In the genomic region with DNA sequence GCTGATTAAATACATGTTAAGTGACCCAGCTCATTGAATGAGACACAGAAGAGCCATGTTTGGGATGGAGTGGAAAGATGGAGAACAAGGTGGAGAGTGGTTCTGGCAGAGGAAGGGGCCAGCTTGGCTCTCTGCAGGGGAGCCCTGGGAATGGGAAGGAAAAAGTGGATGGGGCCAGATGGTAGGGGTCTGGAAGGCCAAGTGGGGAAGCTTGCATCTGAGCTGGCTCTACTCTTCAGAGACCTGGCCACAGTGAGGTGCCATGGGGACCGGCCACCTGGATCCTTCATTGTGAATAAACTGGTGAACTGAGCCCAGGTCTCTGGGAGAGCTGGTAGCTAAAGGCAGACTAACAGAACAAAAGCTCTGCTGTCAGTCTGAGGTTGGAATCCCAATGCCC, we compare ENCODE assay signal across 22 cellular contexts. TPM values are rescaled to one million over a fixed set of nuclear protein-coding genes. Genes with fewer than 3 reads are reported as not detected.
DNase-seq lines count a peak whose midpoint lies in the region; ATAC-seq and TF ChIP-seq lines count a peak whose summit lies in the region.
"Had no signal": no experiment of that assay in that cellular context is flagged by ENCODE, and none has a peak within 500 bp of the region (broad histone marks: within the 10 kb centered on the region; RNA-seq: fewer than 3 reads in every experiment).

No MANE protein-coding gene starts in this region.

- peaks cover 0 to 5% (median 1%) of the 10 kb centered on the region in 3 donors for H3K27me3 Mint-ChIP-seq in CD14-positive monocyte (ENCODE audit: low read depth in 3 of 3)
- H3K27me3 Mint-ChIP-seq in stimulated activated memory B cell treated with anti-CD40 and anti-IgM and Interleukin-4, amounts not matched to agents 10 μg/mL and 1 μg/mL and 100 μg/mL, for 72 hours, result no peaks in the 10 kb centered on the region
- no peaks in the 10 kb centered on the region for H3K27me3 Mint-ChIP-seq in activated T-cell treated with anti-CD3 and anti-CD28 coated beads, Interleukin-2, amount 50 U/mL, for 72 hours (ENCODE audit: low read depth)

- peaks cover 0 to 9% (median 5%) of the 10 kb centered on the region in 7 donors for H3K9me3 Mint-ChIP-seq in CD14-positive monocyte
- H3K9me3 Mint-ChIP-seq in stimulated activated memory B cell treated with anti-CD40 and anti-IgM and Interleukin-4, amounts not matched to agents 10 μg/mL and 1 μg/mL and 100 μg/mL, for 72 hours, result peaks cover 11% of the 10 kb centered on the region
- peaks cover 9 to 10% of the 10 kb centered on the region in 2 donors for H3K9me3 Mint-ChIP-seq in activated T-cell treated with anti-CD3 and anti-CD28 coated beads, Interleukin-2, amount 50 U/mL, for 72 hours

- intact Hi-C loops in CD14-positive monocyte (cut with micrococcal nuclease), result loop anchor here (5.0 to 10.0 kb wide), 2 partner anchors 44 to 98 kb away; no protein-coding TSS in a partner anchor

- H3K36me3 Mint-ChIP-seq in CD14-positive monocyte, result peaks cover 4 to 9% of the 10 kb centered on the region in 2 donors
- peaks cover 13% of the 10 kb centered on the region for H3K36me3 Mint-ChIP-seq in stimulated activated memory B cell treated with anti-CD40 and anti-IgM and Interleukin-4, amounts not matched to agents 10 μg/mL and 1 μg/mL and 100 μg/mL, for 72 hours
- H3K36me3 Mint-ChIP-seq in activated T-cell treated with anti-CD3 and anti-CD28 coated beads, Interleukin-2, amount 50 U/mL, for 72 hours (ENCODE audit: insufficient read depth in 2 of 2), result peaks cover 5 to 10% of the 10 kb centered on the region in 2 donors
- H3K36me3 Mint-ChIP-seq: CD4-positive, CD25-positive, alpha-beta regulatory T cell had no signal

- in situ Hi-C loops in HAP-1 (cut with MboI; ENCODE audit: low sequenced_read_pairs), result no loop called here

- no peak for ATAC-seq in stimulated activated memory B cell treated with anti-CD40 and anti-IgM and Interleukin-4, amounts not matched to agents 10 μg/mL and 1 μg/mL and 100 μg/mL, for 72 hours
- ATAC-seq in activated T-cell treated with anti-CD3 and anti-CD28 coated beads, Interleukin-2, amount 50 U/mL, for 72 hours (replicated peaks in 1 of 2), result no peak
- ATAC-seq: A549, GM12878, K562 had no signal

- peaks cover 2% of the 10 kb centered on the region; the same call in 1 of the 2 replicates for H3K9me3 ChIP-seq in HAP-1
- H3K9me3 ChIP-seq: A549, BE2C had no signal

- H3K27ac Mint-ChIP-seq in CD14-positive monocyte, result peak overlapping the region in 6 of 7 donors; percentile 42 to 95 (median 90)
- H3K27ac Mint-ChIP-seq in stimulated activated memory B cell treated with anti-CD40 and anti-IgM and Interleukin-4, amounts not matched to agents 10 μg/mL and 1 μg/mL and 100 μg/mL, for 72 hours, result peak overlapping the region; percentile 50
- H3K27ac Mint-ChIP-seq in activated T-cell treated with anti-CD3 and anti-CD28 coated beads, Interleukin-2, amount 50 U/mL, for 72 hours, result no peak overlapping the region
- H3K27ac Mint-ChIP-seq: CD4-positive, CD25-positive, alpha-beta regulatory T cell had no signal

- H3K4me1 ChIP-seq in HAP-1, result no peaks in the 10 kb centered on the region
- H3K4me1 ChIP-seq: BE2C had no signal

- DNase-seq in CD14-positive monocyte (ENCODE audit: low spot score) (no peak), NCI-H446 treated with DMSO at 0.1 percent for 48 hours (lab: John Stamatoyannopoulos, UW) (peak; percentile 53), cerebellum (ENCODE audit: low spot score) (peak; percentile 84), amniotic stem cell (lab: John Stamatoyannopoulos, UW) (no peak), HAP-1 (ENCODE audit: low spot score in 2 of 2) (no peak)
- DNase-seq in activated T-cell treated with anti-CD3 and anti-CD28 coated beads, Interleukin-2, amount 50 U/mL, for 72 hours, result no peak
- DNase-seq: BE2C; CD4-positive, CD25-positive, alpha-beta regulatory T cell; DMS53; Kasumi-1; MV-4-11; NCI-H1105; NCI-H146; NCI-H1930; NCI-H2107; NCI-H526; SHP77 treated with DMSO at 0.1 percent for 48 hours; T-helper 1 cell had no signal

- peaks cover 4% of the 10 kb centered on the region for H3K27me3 ChIP-seq in HAP-1 (ENCODE audit: low read depth)
- H3K27me3 ChIP-seq: BE2C had no signal

- no peaks in the 10 kb centered on the region for H3K36me3 ChIP-seq in HAP-1 (replicated peaks)
- H3K36me3 ChIP-seq: BE2C had no signal

- no peak for TF ChIP-seq CTCF in CD14-positive monocyte (IDR thresholded peaks at IDR 0.05)

- no peak overlapping the region for H3K4me3 Mint-ChIP-seq in CD14-positive monocyte
- H3K4me3 Mint-ChIP-seq in stimulated activated memory B cell treated with anti-CD40 and anti-IgM and Interleukin-4, amounts not matched to agents 10 μg/mL and 1 μg/mL and 100 μg/mL, for 72 hours, result no peak overlapping the region
- no peak overlapping the region for H3K4me3 Mint-ChIP-seq in activated T-cell treated with anti-CD3 and anti-CD28 coated beads, Interleukin-2, amount 50 U/mL, for 72 hours
- H3K4me3 Mint-ChIP-seq: CD4-positive, CD25-positive, alpha-beta regulatory T cell had no signal

- no peak overlapping the region for H3K4me3 ChIP-seq in HAP-1
- H3K4me3 ChIP-seq: A549, GM12878, K562 had no signal

- peaks cover 95% of the 10 kb centered on the region for H3K4me1 Mint-ChIP-seq in CD14-positive monocyte
- peaks cover 86% of the 10 kb centered on the region for H3K4me1 Mint-ChIP-seq in stimulated activated memory B cell treated with anti-CD40 and anti-IgM and Interleukin-4, amounts not matched to agents 10 μg/mL and 1 μg/mL and 100 μg/mL, for 72 hours
- H3K4me1 Mint-ChIP-seq in activated T-cell treated with anti-CD3 and anti-CD28 coated beads, Interleukin-2, amount 50 U/mL, for 72 hours (ENCODE audit: low read depth), result peaks cover 42% of the 10 kb centered on the region

RNA-seq across cellular contexts. Expression of a gene that starts 48.9 kb away (rescaled TPM):
- 10 to 100 TPM; 28.4 to 58.3 TPM for polyA plus RNA-seq in CD14-positive monocyte
- total RNA-seq in cerebellum, result 8.0 TPM
- under 1 TPM; 0.05 to 0.22 TPM for total RNA-seq in activated T-cell treated with anti-CD3 and anti-CD28 coated beads, Interleukin-2, amount 50 U/mL, for 72 hours
- total RNA-seq: CD4-positive, CD25-positive, alpha-beta regulatory T cell had no signal
- polyA plus RNA-seq: CD4-positive, CD25-positive, alpha-beta regulatory T cell had no signal

Comparison
In these comparisons a context has a peak if more than half of its experiments do, and no peak if none do; other contexts are left out.
1. DNase-seq: peak in NCI-H446 treated with DMSO at 0.1 percent for 48 hours (single experiment) and cerebellum (single experiment); none in CD14-positive monocyte (single experiment), amniotic stem cell (single experiment), activated T-cell treated with anti-CD3 and anti-CD28 coated beads, Interleukin-2, amount 50 U/mL, for 72 hours (0 of 2) and HAP-1 (0 of 2).